Comparison of ENCODE assay signal across 19 cellular contexts in genomic region chr17:9538626-9539025, GRCh38. TPM values are rescaled to one million over a fixed set of nuclear protein-coding genes. Genes with fewer than 3 reads are reported as not detected.
"Had no signal": no experiment of that assay in that cellular context is flagged by ENCODE, and none has a peak within 500 bp of the region (broad histone marks: within the 10 kb centered on the region; RNA-seq: fewer than 3 reads in every experiment).

No MANE protein-coding gene starts in this region.

- H3K27ac Mint-ChIP-seq: dendritic cell treated with granulocyte-macrophage colony-stimulating factor and Interleukin-4, amounts not matched to agents 40 ng/mL and 50 ng/mL, for 4 days; nephron had no signal

- H3K27me3 Mint-ChIP-seq: dendritic cell treated with granulocyte-macrophage colony-stimulating factor and Interleukin-4, amounts not matched to agents 40 ng/mL and 50 ng/mL, for 4 days; naive B cell had no signal

- ATAC-seq: left colon, left ventricle myocardium superior, psoas muscle, sciatic nerve had no signal

- H3K4me3 Mint-ChIP-seq: dendritic cell treated with granulocyte-macrophage colony-stimulating factor and Interleukin-4, amounts not matched to agents 40 ng/mL and 50 ng/mL, for 4 days; naive B cell; nephron had no signal

- H3K27me3 ChIP-seq: uterus had no signal

- H3K9me3 Mint-ChIP-seq: dendritic cell treated with granulocyte-macrophage colony-stimulating factor and Interleukin-4, amounts not matched to agents 40 ng/mL and 50 ng/mL, for 4 days; naive B cell; nephron had no signal

- H3K4me1 Mint-ChIP-seq: nephron had no signal

- H3K4me1 ChIP-seq: psoas muscle, uterus had no signal

- H3K9me3 ChIP-seq: psoas muscle, uterus had no signal

- H3K36me3 ChIP-seq: uterus had no signal

- DNase-seq: foreskin melanocyte; head of caudate nucleus; hippocampal formation; left colon; left ventricle myocardium superior; mesenchymal stem cell; naive B cell; psoas muscle; retina; stimulated activated CD4-positive, alpha-beta T cell treated with anti-CD3 and anti-CD28 coated beads, Interleukin-12 subunit alpha, Interleukin-12 subunit beta, amount 100 ng/mL, for 4 hours; stimulated activated naive CD4-positive, alpha-beta T cell treated with Interleukin-2 at 50 U/mL for 16 hours; trophoblast cell; uterus had no signal

- H3K27ac ChIP-seq: psoas muscle, uterus had no signal

- H3K4me3 ChIP-seq: lung, psoas muscle, uterus had no signal

RNA-seq across cellular contexts. Expression of gene CFAP52, which starts 37.8 kb away (rescaled TPM):
- total RNA-seq: kidney epithelial cell, left colon, left ventricle myocardium superior, psoas muscle, sciatic nerve, skeletal muscle tissue had no signal
